Comparison of ENCODE assay signal across 1 cellular context in the genomic region with DNA sequence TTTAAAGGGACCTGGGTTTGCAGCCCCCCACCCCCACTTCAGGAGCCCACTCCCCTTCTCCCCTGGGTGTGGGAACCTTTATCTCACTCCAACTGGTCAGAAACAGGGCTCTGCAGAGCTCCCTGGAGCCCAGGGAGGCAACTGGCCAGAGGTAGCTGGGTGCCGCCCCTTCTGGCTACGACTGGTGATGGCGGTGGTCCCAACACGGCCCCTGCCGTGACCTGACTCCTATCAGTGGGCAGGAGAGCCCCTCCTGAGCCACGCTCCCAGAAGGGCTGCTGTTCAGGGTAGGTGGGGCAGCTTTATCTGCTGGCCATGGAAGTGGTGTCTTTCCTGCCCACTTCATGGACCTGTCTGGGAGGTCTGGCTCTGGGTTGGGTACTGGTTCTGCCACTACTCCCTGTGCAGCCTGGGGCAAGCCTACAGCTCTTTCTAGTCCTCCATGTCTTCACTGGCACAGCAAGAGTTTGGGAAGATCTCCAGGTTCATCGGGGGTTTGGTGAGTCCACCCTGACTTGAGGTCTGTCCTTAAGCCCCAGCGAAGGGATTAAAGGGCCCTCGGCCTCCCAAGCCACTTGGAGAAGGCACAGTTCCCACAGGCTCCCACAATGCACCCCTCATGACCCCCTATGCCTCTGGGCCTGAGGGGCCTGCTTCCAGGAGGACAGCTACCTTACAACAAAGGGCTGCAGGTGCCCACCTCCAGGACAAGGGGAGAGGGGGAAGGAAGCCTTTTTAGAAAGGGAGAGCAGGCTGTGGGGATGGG.
TF ChIP-seq lines count a peak whose summit lies in the region.

No MANE protein-coding gene starts in this region.

TF ChIP-seq in H1, 55 proteins besides CTCF, POLR2A, EP300 and RAD21:
- no peak for TF ChIP-seq BRCA1 (IDR thresholded peaks at IDR 0.05; ENCODE audit: low read depth, low read length)
- TF ChIP-seq SP1 (IDR thresholded peaks at IDR 0.05; ENCODE audit: low read depth, low read length): no peak
- no peak for TF ChIP-seq SUZ12 (IDR thresholded peaks at IDR 0.05; ENCODE audit: low read length)
- TF ChIP-seq EGR1 (IDR thresholded peaks at IDR 0.05; ENCODE audit: borderline replicate concordance, low read depth, low read length): no peak
- TF ChIP-seq, protein P1, sequence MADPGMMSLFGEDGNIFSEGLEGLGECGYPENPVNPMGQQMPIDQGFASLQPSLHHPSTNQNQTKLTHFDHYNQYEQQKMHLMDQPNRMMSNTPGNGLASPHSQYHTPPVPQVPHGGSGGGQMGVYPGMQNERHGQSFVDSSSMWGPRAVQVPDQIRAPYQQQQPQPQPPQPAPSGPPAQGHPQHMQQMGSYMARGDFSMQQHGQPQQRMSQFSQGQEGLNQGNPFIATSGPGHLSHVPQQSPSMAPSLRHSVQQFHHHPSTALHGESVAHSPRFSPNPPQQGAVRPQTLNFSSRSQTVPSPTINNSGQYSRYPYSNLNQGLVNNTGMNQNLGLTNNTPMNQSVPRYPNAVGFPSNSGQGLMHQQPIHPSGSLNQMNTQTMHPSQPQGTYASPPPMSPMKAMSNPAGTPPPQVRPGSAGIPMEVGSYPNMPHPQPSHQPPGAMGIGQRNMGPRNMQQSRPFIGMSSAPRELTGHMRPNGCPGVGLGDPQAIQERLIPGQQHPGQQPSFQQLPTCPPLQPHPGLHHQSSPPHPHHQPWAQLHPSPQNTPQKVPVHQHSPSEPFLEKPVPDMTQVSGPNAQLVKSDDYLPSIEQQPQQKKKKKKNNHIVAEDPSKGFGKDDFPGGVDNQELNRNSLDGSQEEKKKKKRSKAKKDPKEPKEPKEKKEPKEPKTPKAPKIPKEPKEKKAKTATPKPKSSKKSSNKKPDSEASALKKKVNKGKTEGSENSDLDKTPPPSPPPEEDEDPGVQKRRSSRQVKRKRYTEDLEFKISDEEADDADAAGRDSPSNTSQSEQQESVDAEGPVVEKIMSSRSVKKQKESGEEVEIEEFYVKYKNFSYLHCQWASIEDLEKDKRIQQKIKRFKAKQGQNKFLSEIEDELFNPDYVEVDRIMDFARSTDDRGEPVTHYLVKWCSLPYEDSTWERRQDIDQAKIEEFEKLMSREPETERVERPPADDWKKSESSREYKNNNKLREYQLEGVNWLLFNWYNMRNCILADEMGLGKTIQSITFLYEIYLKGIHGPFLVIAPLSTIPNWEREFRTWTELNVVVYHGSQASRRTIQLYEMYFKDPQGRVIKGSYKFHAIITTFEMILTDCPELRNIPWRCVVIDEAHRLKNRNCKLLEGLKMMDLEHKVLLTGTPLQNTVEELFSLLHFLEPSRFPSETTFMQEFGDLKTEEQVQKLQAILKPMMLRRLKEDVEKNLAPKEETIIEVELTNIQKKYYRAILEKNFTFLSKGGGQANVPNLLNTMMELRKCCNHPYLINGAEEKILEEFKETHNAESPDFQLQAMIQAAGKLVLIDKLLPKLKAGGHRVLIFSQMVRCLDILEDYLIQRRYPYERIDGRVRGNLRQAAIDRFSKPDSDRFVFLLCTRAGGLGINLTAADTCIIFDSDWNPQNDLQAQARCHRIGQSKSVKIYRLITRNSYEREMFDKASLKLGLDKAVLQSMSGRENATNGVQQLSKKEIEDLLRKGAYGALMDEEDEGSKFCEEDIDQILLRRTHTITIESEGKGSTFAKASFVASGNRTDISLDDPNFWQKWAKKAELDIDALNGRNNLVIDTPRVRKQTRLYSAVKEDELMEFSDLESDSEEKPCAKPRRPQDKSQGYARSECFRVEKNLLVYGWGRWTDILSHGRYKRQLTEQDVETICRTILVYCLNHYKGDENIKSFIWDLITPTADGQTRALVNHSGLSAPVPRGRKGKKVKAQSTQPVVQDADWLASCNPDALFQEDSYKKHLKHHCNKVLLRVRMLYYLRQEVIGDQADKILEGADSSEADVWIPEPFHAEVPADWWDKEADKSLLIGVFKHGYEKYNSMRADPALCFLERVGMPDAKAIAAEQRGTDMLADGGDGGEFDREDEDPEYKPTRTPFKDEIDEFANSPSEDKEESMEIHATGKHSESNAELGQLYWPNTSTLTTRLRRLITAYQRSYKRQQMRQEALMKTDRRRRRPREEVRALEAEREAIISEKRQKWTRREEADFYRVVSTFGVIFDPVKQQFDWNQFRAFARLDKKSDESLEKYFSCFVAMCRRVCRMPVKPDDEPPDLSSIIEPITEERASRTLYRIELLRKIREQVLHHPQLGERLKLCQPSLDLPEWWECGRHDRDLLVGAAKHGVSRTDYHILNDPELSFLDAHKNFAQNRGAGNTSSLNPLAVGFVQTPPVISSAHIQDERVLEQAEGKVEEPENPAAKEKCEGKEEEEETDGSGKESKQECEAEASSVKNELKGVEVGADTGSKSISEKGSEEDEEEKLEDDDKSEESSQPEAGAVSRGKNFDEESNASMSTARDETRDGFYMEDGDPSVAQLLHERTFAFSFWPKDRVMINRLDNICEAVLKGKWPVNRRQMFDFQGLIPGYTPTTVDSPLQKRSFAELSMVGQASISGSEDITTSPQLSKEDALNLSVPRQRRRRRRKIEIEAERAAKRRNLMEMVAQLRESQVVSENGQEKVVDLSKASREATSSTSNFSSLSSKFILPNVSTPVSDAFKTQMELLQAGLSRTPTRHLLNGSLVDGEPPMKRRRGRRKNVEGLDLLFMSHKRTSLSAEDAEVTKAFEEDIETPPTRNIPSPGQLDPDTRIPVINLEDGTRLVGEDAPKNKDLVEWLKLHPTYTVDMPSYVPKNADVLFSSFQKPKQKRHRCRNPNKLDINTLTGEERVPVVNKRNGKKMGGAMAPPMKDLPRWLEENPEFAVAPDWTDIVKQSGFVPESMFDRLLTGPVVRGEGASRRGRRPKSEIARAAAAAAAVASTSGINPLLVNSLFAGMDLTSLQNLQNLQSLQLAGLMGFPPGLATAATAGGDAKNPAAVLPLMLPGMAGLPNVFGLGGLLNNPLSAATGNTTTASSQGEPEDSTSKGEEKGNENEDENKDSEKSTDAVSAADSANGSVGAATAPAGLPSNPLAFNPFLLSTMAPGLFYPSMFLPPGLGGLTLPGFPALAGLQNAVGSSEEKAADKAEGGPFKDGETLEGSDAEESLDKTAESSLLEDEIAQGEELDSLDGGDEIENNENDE (IDR thresholded peaks at IDR 0.05; ENCODE audit: insufficient replicate concordance, low read length): no peak
- TF ChIP-seq RXRA (IDR thresholded peaks at IDR 0.05; ENCODE audit: insufficient read depth, low read depth, low read length): no peak
- TF ChIP-seq TAF1 (IDR thresholded peaks at IDR 0.05; ENCODE audit: low read depth, low read length): no peak
- TF ChIP-seq HDAC6 (IDR thresholded peaks at IDR 0.05; ENCODE audit: low read depth, low read length): no peak
- TF ChIP-seq KDM1A (IDR thresholded peaks at IDR 0.05; ENCODE audit: borderline replicate concordance, low read length): no peak
- TF ChIP-seq, protein P2, sequence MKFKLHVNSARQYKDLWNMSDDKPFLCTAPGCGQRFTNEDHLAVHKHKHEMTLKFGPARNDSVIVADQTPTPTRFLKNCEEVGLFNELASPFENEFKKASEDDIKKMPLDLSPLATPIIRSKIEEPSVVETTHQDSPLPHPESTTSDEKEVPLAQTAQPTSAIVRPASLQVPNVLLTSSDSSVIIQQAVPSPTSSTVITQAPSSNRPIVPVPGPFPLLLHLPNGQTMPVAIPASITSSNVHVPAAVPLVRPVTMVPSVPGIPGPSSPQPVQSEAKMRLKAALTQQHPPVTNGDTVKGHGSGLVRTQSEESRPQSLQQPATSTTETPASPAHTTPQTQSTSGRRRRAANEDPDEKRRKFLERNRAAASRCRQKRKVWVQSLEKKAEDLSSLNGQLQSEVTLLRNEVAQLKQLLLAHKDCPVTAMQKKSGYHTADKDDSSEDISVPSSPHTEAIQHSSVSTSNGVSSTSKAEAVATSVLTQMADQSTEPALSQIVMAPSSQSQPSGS (IDR thresholded peaks at IDR 0.05; ENCODE audit: low read length): no peak
- TF ChIP-seq HDAC2 (IDR thresholded peaks at IDR 0.05; ENCODE audit: borderline replicate concordance in 1 of 2, low read depth in 2 of 2, low read length in 2 of 2): no peak
TF ChIP-seq in H1: peak in this region for 0.
